Comparison of ENCODE assay signal across 24 cellular contexts in the genomic region with DNA sequence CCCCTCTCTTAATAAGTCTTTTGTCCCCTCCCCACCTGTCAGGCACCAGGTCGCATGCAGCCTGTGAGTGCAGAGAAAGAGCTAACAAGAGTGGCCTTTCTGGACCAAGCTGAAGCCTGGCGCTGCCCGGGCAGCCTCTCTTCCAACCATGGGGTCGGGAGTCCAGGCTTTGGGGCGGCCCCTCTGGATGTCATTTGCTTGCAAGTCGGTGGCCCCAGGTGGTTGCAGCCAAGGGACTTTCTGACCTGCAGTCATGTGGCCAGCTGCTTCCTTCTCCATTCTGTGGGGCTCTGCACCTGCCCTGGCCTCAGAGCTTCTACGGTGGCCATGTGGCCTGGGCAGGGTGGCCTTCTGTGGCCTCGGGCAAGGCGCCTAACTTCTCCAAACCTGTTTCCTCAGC.
"Had no signal": no experiment of that assay in that cellular context is flagged by ENCODE, and none has a peak within 500 bp of the region (broad histone marks: within the 10 kb centered on the region; RNA-seq: fewer than 3 reads in every experiment).

No MANE protein-coding gene starts in this region.

- H3K36me3 ChIP-seq: ascending aorta, cardiac muscle cell, Peyer's patch had no signal

- H3K4me1 ChIP-seq: ascending aorta, Peyer's patch had no signal

- H3K9me3 ChIP-seq: ascending aorta, Peyer's patch had no signal

- H3K27ac ChIP-seq: ascending aorta, cardiac muscle cell, Peyer's patch, RWPE1, SK-N-MC had no signal

- FAIRE-seq: K562, TTC549 had no signal

- DNase-seq: activated CD4-positive, alpha-beta T cell treated with anti-CD3 and anti-CD28 coated beads, Interleukin-2, amount 10 ng/mL, durations not matched to agents 7 days and 5 days; activated CD4-positive, alpha-beta T cell treated with anti-CD3 and anti-CD28 coated beads, Interleukin-2, amount 50 U/mL, for 48 hours; activated CD8-positive, alpha-beta T cell treated with anti-CD3 and anti-CD28 coated beads, Interleukin-2, amount 10 ng/mL, durations not matched to agents 7 days and 5 days; activated gamma-delta T cell; activated naive CD4-positive, alpha-beta T cell treated with Interleukin-2 at 50 U/mL for 16 hours; activated naive CD8-positive, alpha-beta T cell treated with anti-CD3 and anti-CD28 coated beads, Interleukin-2, amount 10 ng/mL, durations not matched to agents 7 days and 5 days; activated T-cell treated with anti-CD3 and anti-CD28 coated beads, Interleukin-2, amount 50 U/mL, for 24 hours; amygdala; NCI-H1105; NCI-H1417 treated with DMSO at 0.1 percent for 48 hours; NCI-H1694 treated with DMSO at 0.1 percent for 48 hours; NCI-H2029; NCI-H345; NCI-H524 treated with DMSO at 0.1 percent for 48 hours; NCI-H748 treated with DMSO at 0.1 percent for 48 hours; NK-92 treated with Interleukin-12 subunit alpha and Interleukin-12 subunit beta, amount 100 ng/mL, for 24 hours; PC-3 had no signal

- H3K4me3 ChIP-seq: ascending aorta, cardiac muscle cell, K562, Peyer's patch, SK-N-MC had no signal

- H3K27me3 ChIP-seq: ascending aorta, cardiac muscle cell, Peyer's patch had no signal
